Comparison of ENCODE assay signal across 17 cellular contexts in the genomic region with DNA sequence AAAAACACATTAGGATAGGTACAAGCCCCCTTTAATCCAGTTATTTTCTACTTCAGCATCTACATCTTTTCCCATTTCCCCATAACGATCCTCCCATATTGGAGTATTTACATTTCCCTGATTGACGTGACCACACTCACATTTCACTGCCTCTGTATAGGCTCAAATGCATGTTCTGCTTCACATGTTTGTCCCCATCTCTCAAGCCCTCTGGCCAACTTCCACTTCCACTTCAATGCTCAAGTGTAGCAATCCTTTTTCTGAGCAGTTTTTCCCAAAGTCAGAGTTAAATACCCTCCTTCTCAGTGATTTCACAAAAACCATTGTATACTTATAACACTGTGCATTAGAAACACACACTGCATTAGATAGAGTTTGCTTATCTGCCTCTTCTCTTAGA.
A peak's percentile ranks its signal among the peaks of the same experiment; 100 is the strongest.
DNase-seq lines count a peak whose midpoint lies in the region; TF ChIP-seq lines count a peak whose summit lies in the region.
"Had no signal": no experiment of that assay in that cellular context is flagged by ENCODE, and none has a peak within 500 bp of the region (broad histone marks: within the 10 kb centered on the region; RNA-seq: fewer than 3 reads in every experiment).

No MANE protein-coding gene starts in this region.

- H3K4me3 ChIP-seq in osteoblast (ENCODE audit: insufficient read depth, low read length) = no peak overlapping the region

- no peaks in the 10 kb centered on the region for H4K20me1 ChIP-seq in osteoblast (ENCODE audit: insufficient read depth, low read length)

- H2AFZ ChIP-seq in osteoblast (ENCODE audit: low read length) = no peak overlapping the region

- H3K27ac ChIP-seq in osteoblast (ENCODE audit: low read depth, low read length) = no peak overlapping the region
- H3K27ac ChIP-seq: KMS-11 had no signal

- H3K27me3 ChIP-seq in osteoblast (ENCODE audit: insufficient read depth, low read length) = no peaks in the 10 kb centered on the region

- no peak overlapping the region for H3K4me2 ChIP-seq in osteoblast (ENCODE audit: insufficient read depth, low read length)
- H3K4me2 ChIP-seq: KMS-11 had no signal

- H3K36me3 ChIP-seq in osteoblast (ENCODE audit: insufficient read depth, low read length) = no peaks in the 10 kb centered on the region

- H3K4me1 ChIP-seq in osteoblast (ENCODE audit: insufficient read depth, low read length) = no peaks in the 10 kb centered on the region

- DNase-seq in NCI-H2227 (lab: John Stamatoyannopoulos, UW; ENCODE audit: unreplicated experiment) (peak; percentile 25), NCI-H2227 treated with DMSO at 0.1 percent for 48 hours (lab: John Stamatoyannopoulos, UW) (no peak), DMS53 (lab: John Stamatoyannopoulos, UW) (peak; percentile 72), NCI-H748 (lab: John Stamatoyannopoulos, UW; ENCODE audit: unreplicated experiment) (peak; percentile 25), osteoblast (ENCODE audit: insufficient read length, low spot score, missing footprints) (peak; percentile 37), GM13976 (ENCODE audit: low spot score) (no peak)
- DNase-seq in activated CD8-positive, alpha-beta memory T cell treated with anti-CD3 and anti-CD28 coated beads, Interleukin-2, amount 50 U/mL, for 4 hours = no peak
- DNase-seq: Calu3; IMR-90; MM.1S; NCI-H1694 treated with DMSO at 0.1 percent for 48 hours; NCI-H2081; NCI-H526; NK-92 treated with Interleukin-12 subunit alpha and Interleukin-12 subunit beta, amount 100 ng/mL, for 24 hours; PC-3; T-helper 1 cell had no signal

- in situ Hi-C loops in GM13976 (cut with MboI; ENCODE audit: low sequenced_read_pairs, unreplicated experiment) = no loop called here

- H3K79me2 ChIP-seq in osteoblast (ENCODE audit: insufficient read depth, low read length) = no peaks in the 10 kb centered on the region

- no peaks in the 10 kb centered on the region for H3K9me3 ChIP-seq in osteoblast (ENCODE audit: low read depth, low read length)

- TF ChIP-seq CTCF in osteoblast (IDR thresholded peaks at IDR 0.05; ENCODE audit: extremely low read depth, low read depth, low read length) (no peak), GM13976 (IDR thresholded peaks at IDR 0.05; ENCODE audit: borderline replicate concordance, control extremely low read depth, extremely low read depth, insufficient read depth, missing control alignments) (no peak)

Comparison
In these comparisons a context has a peak if more than half of its experiments do, and no peak if none do; other contexts are left out.
1. DNase-seq: peak in NCI-H2227 (single experiment), DMS53 (single experiment), NCI-H748 (single experiment) and osteoblast (single experiment); none in NCI-H2227 treated with DMSO at 0.1 percent for 48 hours (single experiment), GM13976 (single experiment) and activated CD8-positive, alpha-beta memory T cell treated with anti-CD3 and anti-CD28 coated beads, Interleukin-2, amount 50 U/mL, for 4 hours (single experiment).